In the genomic region with DNA sequence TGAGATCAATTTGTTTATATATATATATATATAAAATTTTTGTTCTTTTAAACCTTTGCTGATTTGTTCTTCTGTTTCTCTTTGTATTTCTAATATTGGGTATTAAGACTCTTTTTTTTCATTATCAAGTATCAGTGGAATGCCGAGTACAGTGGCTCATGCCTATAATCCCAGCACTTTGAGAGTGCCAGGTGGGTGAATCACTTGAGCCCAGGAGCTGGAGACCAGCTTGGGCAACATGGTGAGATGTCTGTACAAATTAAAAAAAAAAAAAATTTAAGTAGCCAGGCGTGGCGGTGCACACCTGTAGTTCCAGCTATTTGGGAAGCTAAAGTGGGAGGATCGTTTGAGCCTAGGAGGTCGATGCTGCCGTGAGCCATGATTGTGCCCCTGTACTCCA, we compare ENCODE assay signal across 17 cellular contexts.
DNase-seq lines count a peak whose midpoint lies in the region; ATAC-seq and TF ChIP-seq lines count a peak whose summit lies in the region.
"Had no signal": no experiment of that assay in that cellular context is flagged by ENCODE, and none has a peak within 500 bp of the region (broad histone marks: within the 10 kb centered on the region; RNA-seq: fewer than 3 reads in every experiment).

No MANE protein-coding gene starts in this region.

- no peaks in the 10 kb centered on the region for H3K27me3 ChIP-seq in mammary epithelial cell (ENCODE audit: insufficient read depth, low read length)
- H3K27me3 ChIP-seq: BLaER1, Peyer's patch had no signal

- no peaks in the 10 kb centered on the region for H3K9me3 Mint-ChIP-seq in immature natural killer cell
- H3K9me3 Mint-ChIP-seq: CD8-positive, alpha-beta T cell had no signal

- no peak overlapping the region for H2AFZ ChIP-seq in mammary epithelial cell (ENCODE audit: low read depth, low read length)

- dilution Hi-C loops in mammary epithelial cell (cut with HindIII; ENCODE audit: low sequenced_read_pairs) = no loop called here

- no peaks in the 10 kb centered on the region for H3K4me1 Mint-ChIP-seq in immature natural killer cell

- ATAC-seq in HG03097 (IDR thresholded peaks at IDR 0.05; ENCODE audit: low FRiP score, unreplicated experiment) = no peak
- ATAC-seq: CD8-positive, alpha-beta T cell had no signal

- H3K27ac ChIP-seq in mammary epithelial cell (ENCODE audit: insufficient read depth, low read depth, low read length) (no peak overlapping the region), RWPE1 (no peak overlapping the region)
- H3K27ac ChIP-seq: BLaER1, Peyer's patch had no signal

- H4K20me1 ChIP-seq in mammary epithelial cell (ENCODE audit: insufficient read depth, low read length) = no peaks in the 10 kb centered on the region
- H4K20me1 ChIP-seq: BLaER1 had no signal

- no peaks in the 10 kb centered on the region for H3K27me3 Mint-ChIP-seq in immature natural killer cell (ENCODE audit: low read depth in 3 of 3)

- H3K9me3 ChIP-seq in mammary epithelial cell (replicated peaks; ENCODE audit: insufficient read depth, low read length) = no peaks in the 10 kb centered on the region
- H3K9me3 ChIP-seq: BLaER1, Peyer's patch had no signal

- H3K36me3 Mint-ChIP-seq in immature natural killer cell = no peaks in the 10 kb centered on the region
- H3K36me3 Mint-ChIP-seq: CD8-positive, alpha-beta T cell had no signal

- in situ Hi-C loops in mammary epithelial cell (cut with MboI; ENCODE audit: low sequenced_read_pairs in 2 of 2) = no loop called here

- H3K27ac Mint-ChIP-seq in immature natural killer cell = no peak overlapping the region
- H3K27ac Mint-ChIP-seq: CD8-positive, alpha-beta T cell had no signal

- DNase-seq in NCI-H524 (lab: John Stamatoyannopoulos, UW) (peak; percentile 6 to 20), NCI-H524 treated with DMSO at 0.1 percent for 48 hours (lab: John Stamatoyannopoulos, UW) (no peak), NCI-H226 (peak; percentile 46), mammary epithelial cell (peak; percentile 67), renal cortical epithelial cell (ENCODE audit: low read depth) (peak; percentile 26), RWPE1 (ENCODE audit: low spot score) (no peak), immature natural killer cell (no peak)
- DNase-seq: CD8-positive, alpha-beta T cell; DMS79 treated with DMSO at 0.1 percent for 48 hours; GF-D8; NCI-H146; NCI-H2081; NCI-H510A; Peyer's patch; SHP77 treated with DMSO at 0.1 percent for 48 hours had no signal

- 93% methylated on average over 6 of the region's 6 CpGs for WGBS in mammary epithelial cell (ENCODE audit: low coverage, missing lambda C conversion rate)

- CTCF ChIA-PET in mammary epithelial cell (lab: Charles Lee; ENCODE audit: low non-redundant PET) = interaction anchor here (0.6 kb wide), 1 partner anchor 159 kb away, joined by 4 read pairs; no protein-coding TSS in a partner anchor
- CTCF ChIA-PET in RWPE1 (lab: Yijun Ruan, JAX) = no interaction called here

- peaks cover 6% of the 10 kb centered on the region for H3K4me1 ChIP-seq in mammary epithelial cell (ENCODE audit: insufficient read depth, low read length)
- H3K4me1 ChIP-seq: BLaER1 had no signal

- H3K79me2 ChIP-seq in mammary epithelial cell (ENCODE audit: insufficient read depth, low read length) = peaks cover 27% of the 10 kb centered on the region

- H3K4me3 ChIP-seq in mammary epithelial cell (replicated peaks in 1 of 3; ENCODE audit: insufficient read depth in 1 of 3, low read depth in 2 of 3, low read length in 3 of 3) = no peak overlapping the region
- H3K4me3 ChIP-seq: BLaER1, Peyer's patch had no signal

- no peak for TF ChIP-seq CTCF in mammary epithelial cell (conservative IDR thresholded peaks at IDR 0.05 in 1 of 2, IDR thresholded peaks at IDR 0.05 in 1 of 2; ENCODE audit: extremely low read depth in 1 of 2, insufficient read depth in 1 of 2, low read depth in 1 of 2, low read length in 2 of 2)
- TF ChIP-seq CTCF in RWPE1 (conservative IDR thresholded peaks at IDR 0.05; ENCODE audit: low read depth) = no peak

- intact Hi-C loops in mammary epithelial cell (cut with micrococcal nuclease) = no loop called here

- H3K9ac ChIP-seq in mammary epithelial cell (ENCODE audit: insufficient read depth, low read length) = no peak overlapping the region
- H3K9ac ChIP-seq: BLaER1 had no signal

- H3K4me2 ChIP-seq in mammary epithelial cell (ENCODE audit: insufficient read depth, low read depth, low read length) = no peak overlapping the region
- H3K4me2 ChIP-seq: BLaER1 had no signal

- no peak overlapping the region for H3K4me3 Mint-ChIP-seq in immature natural killer cell
- H3K4me3 Mint-ChIP-seq: CD8-positive, alpha-beta T cell had no signal

- no peaks in the 10 kb centered on the region for H3K36me3 ChIP-seq in mammary epithelial cell (ENCODE audit: insufficient read depth, low read length)
- H3K36me3 ChIP-seq: BLaER1, Peyer's patch had no signal

- no TSS peak for BruUV-seq in mammary epithelial cell (replicated peaks; lab: Mats Ljungman, UMichigan)

- POLR2A ChIA-PET in RWPE1 (lab: Yijun Ruan, JAX; ENCODE audit: low non-redundant PET) = no interaction called here

Comparison
In these comparisons a context has a peak if more than half of its experiments do, and no peak if none do; other contexts are left out.
1. DNase-seq: peak in NCI-H524 (2 of 2), NCI-H226 (single experiment), mammary epithelial cell (single experiment) and renal cortical epithelial cell (single experiment); none in NCI-H524 treated with DMSO at 0.1 percent for 48 hours (single experiment), RWPE1 (single experiment) and immature natural killer cell (0 of 3).